In genomic region chr16:74991593-74992403, GRCh38 we compare ENCODE assay signal across 14 cellular contexts. TPM values are rescaled to one million over a fixed set of nuclear protein-coding genes. Genes with fewer than 3 reads are reported as not detected.
DNase-seq lines count a peak whose midpoint lies in the region; ATAC-seq, FAIRE-seq and TF ChIP-seq lines count a peak whose summit lies in the region.
"Had no signal": no experiment of that assay in that cellular context is flagged by ENCODE, and none has a peak within 500 bp of the region (broad histone marks: within the 10 kb centered on the region; RNA-seq: fewer than 3 reads in every experiment).

No MANE protein-coding gene starts in this region.

- H3K27ac ChIP-seq in GM23338 (ENCODE audit: low read depth) (no peak overlapping the region), K562 (ENCODE audit: extremely low read depth, low read depth, low read length) (peak overlapping the region; percentile 44)
- H3K27ac ChIP-seq in CD4-positive, alpha-beta T cell (ENCODE audit: low read depth, low read length) = no peak overlapping the region

- no peak for TF ChIP-seq CTCF in GM23338 (conservative IDR thresholded peaks at IDR 0.05; ENCODE audit: low read depth in 2 of 2)
- TF ChIP-seq CTCF in K562 (IDR thresholded peaks at IDR 0.05 in 2 of 3, conservative IDR thresholded peaks at IDR 0.05 in 1 of 3; ENCODE audit: insufficient read depth in 2 of 3, low read depth in 1 of 3, low read length in 3 of 3) = no peak
- TF ChIP-seq CTCF in CD4-positive, alpha-beta T cell (IDR thresholded peaks at IDR 0.05) = no peak

- H3K27me3 ChIP-seq in GM23338 (ENCODE audit: insufficient read depth) (no peaks in the 10 kb centered on the region), K562 (ENCODE audit: control insufficient read depth in 2 of 2, insufficient read depth in 2 of 2, low read length in 2 of 2) (no peaks in the 10 kb centered on the region)
- no peaks in the 10 kb centered on the region for H3K27me3 ChIP-seq in CD4-positive, alpha-beta T cell (ENCODE audit: control insufficient read depth, insufficient read depth, low read length)

- H3K4me3 ChIP-seq in GM23338 = no peak overlapping the region
- no peak overlapping the region for H3K4me3 ChIP-seq in K562

- no peaks in the 10 kb centered on the region for H3K36me3 Mint-ChIP-seq in GM23338 (ENCODE audit: low read depth)
- H3K36me3 Mint-ChIP-seq in CD4-positive, alpha-beta T cell (ENCODE audit: low read depth) = no peaks in the 10 kb centered on the region

- CTCF ChIA-PET in K562 (lab: Yijun Ruan, JAX; ENCODE audit: low intra/inter-chr PET ratio) = no interaction called here
- CTCF ChIA-PET in CD4-positive, alpha-beta T cell (lab: Charles Lee) = no interaction called here

- no peaks in the 10 kb centered on the region for H3K9me1 ChIP-seq in K562 (ENCODE audit: control insufficient read depth, insufficient read depth, low read length)

- peak overlapping the region; percentile 78 for H2AFZ ChIP-seq in GM23338
- H2AFZ ChIP-seq in K562 (ENCODE audit: low read depth, low read length) = peak overlapping the region; percentile 53

- H3K36me3 ChIP-seq in GM23338 (ENCODE audit: insufficient read depth) (no peaks in the 10 kb centered on the region), K562 (ENCODE audit: control insufficient read depth, insufficient read depth, low read length) (no peaks in the 10 kb centered on the region)

- H3K4me1 ChIP-seq in GM23338 (ENCODE audit: insufficient read depth) (peaks cover 8% of the 10 kb centered on the region), K562 (replicated peaks in 1 of 2; ENCODE audit: control insufficient read depth in 2 of 2, insufficient read depth in 2 of 2, low read length in 2 of 2) (peaks cover 33 to 35% of the 10 kb centered on the region in 2 experiments; a peak in 4 of 5 replicates)

- no peak for TF ChIP-seq RAD21 in K562 (CRISPR knock-in tag; conservative IDR thresholded peaks at IDR 0.05 in 1 of 2, IDR thresholded peaks at IDR 0.05 in 1 of 2)

- peaks cover 7% of the 10 kb centered on the region for H3K27me3 Mint-ChIP-seq in GM23338 (ENCODE audit: insufficient read depth, low read depth, poor library complexity)
- H3K27me3 Mint-ChIP-seq in CD4-positive, alpha-beta T cell = no peaks in the 10 kb centered on the region

- no peaks in the 10 kb centered on the region for H3K9me2 ChIP-seq in GM23338 (ENCODE audit: insufficient read depth)

- intact Hi-C loops in K562 (cut with micrococcal nuclease) = no loop called here
- intact Hi-C loops in CD4-positive, alpha-beta T cell (cut with DNase I, micrococcal nuclease) = loop anchor here in 1 of 2 experiments (10.0 kb wide), 1 partner anchor 697 kb away; the partner anchor contains the start of gene PSMD7

- TF ChIP-seq POLR2A in K562 (conservative IDR thresholded peaks at IDR 0.05) = no peak

- WGBS in K562 (ENCODE audit: insufficient coverage, low coverage, missing lambda C conversion rate) = 1% methylated on average over 8 of the region's 13 CpGs

- H3K79me2 ChIP-seq in GM23338 (replicated peaks; ENCODE audit: insufficient read depth) (no peaks in the 10 kb centered on the region), K562 (ENCODE audit: control insufficient read depth, insufficient read depth, low read length) (no peaks in the 10 kb centered on the region)

- no peaks in the 10 kb centered on the region for H3K9me3 Mint-ChIP-seq in GM23338
- H3K9me3 Mint-ChIP-seq in CD4-positive, alpha-beta T cell = no peaks in the 10 kb centered on the region
- H3K9me3 Mint-ChIP-seq: activated naive CD8-positive, alpha-beta T cell treated with anti-CD3 and anti-CD28 coated beads, Interleukin-2, amount 50 U/mL, for 24 hours; HFFc6; T-helper 1 cell treated with Interleukin-12 subunit alpha and Interleukin-12 subunit beta and Interleukin-4 antibody, amounts not matched to agents 30 μg/mL and 1 μg/mL, for 36 hours had no signal

- no peak for DNase-seq in GM23338 (ENCODE audit: low spot score)
- DNase-seq in K562 (ENCODE audit: extremely low read depth in 1 of 4, low spot score in 3 of 4) = peak; percentile 67 to 75 (median 68)
- peak; percentile 22 for DNase-seq in kidney tubule cell (ENCODE audit: low spot score)
- peak; percentile 62 for DNase-seq in renal cortical epithelial cell (ENCODE audit: low read depth)
- no peak for DNase-seq in NCI-H524 (lab: John Stamatoyannopoulos, UW)
- DNase-seq in DMS153 (lab: John Stamatoyannopoulos, UW) = no peak
- DNase-seq in CD4-positive, alpha-beta T cell = no peak
- DNase-seq: activated naive CD8-positive, alpha-beta T cell treated with anti-CD3 and anti-CD28 coated beads, Interleukin-2, amount 50 U/mL, for 24 hours; effector memory CD4-positive, alpha-beta T cell; HFFc6; Karpas-422; NCI-H2081 treated with DMSO at 0.1 percent for 48 hours had no signal

- H4K20me1 ChIP-seq in GM23338 (replicated peaks; ENCODE audit: insufficient read depth) = no peaks in the 10 kb centered on the region
- no peaks in the 10 kb centered on the region for H4K20me1 ChIP-seq in K562 (replicated peaks; ENCODE audit: control insufficient read depth, insufficient read depth, low read length)

- in situ Hi-C loops in K562 (cut with MboI) = loop anchor here (5.0 kb wide), 1 partner anchor 116 kb away; no protein-coding TSS in a partner anchor

- H3K4me3 Mint-ChIP-seq in GM23338 = no peak overlapping the region
- no peak overlapping the region for H3K4me3 Mint-ChIP-seq in CD4-positive, alpha-beta T cell
- H3K4me3 Mint-ChIP-seq: activated naive CD8-positive, alpha-beta T cell treated with anti-CD3 and anti-CD28 coated beads, Interleukin-2, amount 50 U/mL, for 24 hours; HFFc6; T-helper 1 cell treated with Interleukin-12 subunit alpha and Interleukin-12 subunit beta and Interleukin-4 antibody, amounts not matched to agents 30 μg/mL and 1 μg/mL, for 36 hours had no signal

- H3K4me1 Mint-ChIP-seq in GM23338 = peaks cover 17% of the 10 kb centered on the region
- H3K4me1 Mint-ChIP-seq in CD4-positive, alpha-beta T cell (ENCODE audit: low read depth) = no peaks in the 10 kb centered on the region
- H3K4me1 Mint-ChIP-seq: activated naive CD8-positive, alpha-beta T cell treated with anti-CD3 and anti-CD28 coated beads, Interleukin-2, amount 50 U/mL, for 24 hours had no signal

- no peaks in the 10 kb centered on the region for H3K9me3 ChIP-seq in K562 (replicated peaks; ENCODE audit: control insufficient read depth, insufficient read depth, low read depth, low read length)
- no peaks in the 10 kb centered on the region for H3K9me3 ChIP-seq in CD4-positive, alpha-beta T cell (ENCODE audit: control insufficient read depth, low read length)

- POLR2A ChIA-PET in K562 (lab: Yijun Ruan, JAX) = interaction anchor here (0.6 to 1.6 kb wide), 3 partner anchors 13 to 120 kb away, joined by 4 to 7 read pairs (median 4); no protein-coding TSS in a partner anchor
- POLR2A ChIA-PET in CD4-positive, alpha-beta T cell (lab: Charles Lee) = no interaction called here

- peak; percentile 61 for ATAC-seq in GM23338
- ATAC-seq in K562 = peak; percentile 66
- no peak for ATAC-seq in CD4-positive, alpha-beta T cell (ENCODE audit: poor library complexity)
- ATAC-seq in HG02970 (IDR thresholded peaks at IDR 0.05; ENCODE audit: low FRiP score, unreplicated experiment) = no peak
- ATAC-seq: activated naive CD8-positive, alpha-beta T cell treated with anti-CD3 and anti-CD28 coated beads, Interleukin-2, amount 50 U/mL, for 24 hours had no signal

- peak overlapping the region; percentile 42 to 77 for H3K9ac ChIP-seq in K562 (ENCODE audit: insufficient read depth in 1 of 2, low read depth in 2 of 2, low read length in 2 of 2)

- no TSS peak for BruUV-seq in K562 (replicated peaks; lab: Mats Ljungman, UMichigan)

- 0 out of 2 replicates have a peak overlapping the region, but pooled peaks have one; percentile 45 for H3K27ac Mint-ChIP-seq in GM23338
- no peak overlapping the region for H3K27ac Mint-ChIP-seq in CD4-positive, alpha-beta T cell
- H3K27ac Mint-ChIP-seq: activated naive CD8-positive, alpha-beta T cell treated with anti-CD3 and anti-CD28 coated beads, Interleukin-2, amount 50 U/mL, for 24 hours; HFFc6; T-helper 1 cell treated with Interleukin-12 subunit alpha and Interleukin-12 subunit beta and Interleukin-4 antibody, amounts not matched to agents 30 μg/mL and 1 μg/mL, for 36 hours had no signal

- peak; percentile 68 for TF ChIP-seq EP300 in K562 (IDR thresholded peaks at IDR 0.05; ENCODE audit: low read length)

- H3K4me2 ChIP-seq in GM23338 (peak overlapping the region; percentile 29; the same call in 1 of the 2 replicates), K562 (ENCODE audit: insufficient read depth, low read length) (peak overlapping the region; percentile 55)

- peak; percentile 84 for FAIRE-seq in K562 (lab: Jason Lieb, UNC)

- no peaks in the 10 kb centered on the region for H3F3A ChIP-seq in GM23338 (replicated peaks; ENCODE audit: low read depth)

RNA-seq across cellular contexts. Expression of gene WDR59, which starts 6.9 kb away (rescaled TPM):
- total RNA-seq in GM23338 (2014; rRNA removed; shearing (Covaris generic)) = 46.9 and 54.5 TPM in 2 replicates
- polyA plus RNA-seq in GM23338 (2016; fragmentation: Nextera tagmentation; extraction: Ambion mirVana) (38.7 and 44.5 TPM in 2 replicates), K562 (2011; rRNA removed) (119 and 126 TPM in 2 replicates), K562 (2014; fragmentation: Illumina TruSeq; extraction: Trizol) (47.6 and 59.0 TPM in 2 replicates), K562 (2014; fragmentation: Nextera tagmentation; extraction: Ambion mirVana) (10 to 100 TPM; 12.7 to 16.2 TPM), K562 (2014; rRNA removed) (52.2 and 57.4 TPM in 2 replicates)
- 271 and 313 TPM in 2 replicates for total RNA-seq in K562 (2011; cell fraction: chromatin; rRNA removed; ENCODE audit: low replicate concordance)
- 146 and 158 TPM in 2 replicates for total RNA-seq in K562 (2011; cell fraction: nucleolus; rRNA removed)
- 157 and 158 TPM in 2 replicates for total RNA-seq in K562 (2011; cell fraction: nucleoplasm; rRNA removed)
- total RNA-seq in K562 (2014; rRNA removed) (19.6 and 35.1 TPM in 2 replicates), K562 (2014; rRNA removed; fragmentation: Illumina TruSeq; extraction: Trizol) (32.2 and 34.7 TPM in 2 replicates), K562 (2015; rRNA removed; fragmentation: Illumina TruSeq; extraction: Trizol) (20.0 and 28.0 TPM in 2 replicates), K562 (2021) (81.3 and 94.3 TPM in 2 replicates), renal cortical epithelial cell (7.5 and 19.8 TPM in 2 replicates)
- polyA plus RNA-seq in K562 (2011; cell fraction: cytosol; rRNA removed) = 89.5 and 105 TPM in 2 replicates
- 307 and 327 TPM in 2 replicates for polyA plus RNA-seq in K562 (2011; cell fraction: nucleus; rRNA removed)
- 42.5 and 56.4 TPM in 2 replicates for polyA plus RNA-seq in K562 (2012)
- 114 and 147 TPM in 2 replicates for polyA minus RNA-seq in K562 (2011; rRNA and poly(A)+ RNA removed)
- polyA minus RNA-seq in K562 (2011; cell fraction: cytosol; rRNA and poly(A)+ RNA removed) = 38.2 and 42.9 TPM in 2 replicates
- 63.0 and 94.5 TPM in 2 replicates for polyA minus RNA-seq in K562 (2011; cell fraction: nucleus; rRNA and poly(A)+ RNA removed)
- 10 to 100 TPM; 60.2 to 67.2 TPM for total RNA-seq in CD4-positive, alpha-beta T cell

RNA-seq across cellular contexts. Expression of gene ZNRF1, which starts 7.0 kb away (rescaled TPM):
- total RNA-seq in GM23338 (2014; rRNA removed; shearing (Covaris generic)) = 42.1 and 52.9 TPM in 2 replicates
- polyA plus RNA-seq in GM23338 (2016; fragmentation: Nextera tagmentation; extraction: Ambion mirVana) = 22.4 and 31.9 TPM in 2 replicates
- 26.9 and 43.7 TPM in 2 replicates for total RNA-seq in K562 (2011; cell fraction: chromatin; rRNA removed; ENCODE audit: low replicate concordance)
- total RNA-seq in K562 (2011; cell fraction: nucleolus; rRNA removed) = 26.5 and 31.6 TPM in 2 replicates
- 33.2 and 34.4 TPM in 2 replicates for total RNA-seq in K562 (2011; cell fraction: nucleoplasm; rRNA removed)
- 30.4 and 32.4 TPM in 2 replicates for total RNA-seq in K562 (2014; rRNA removed)
- 10.6 and 15.5 TPM in 2 replicates for total RNA-seq in K562 (2014; rRNA removed; fragmentation: Illumina TruSeq; extraction: Trizol)
- 17.2 and 18.8 TPM in 2 replicates for total RNA-seq in K562 (2015; rRNA removed; fragmentation: Illumina TruSeq; extraction: Trizol)
- total RNA-seq in K562 (2021) = 35.3 and 37.7 TPM in 2 replicates
- 19.1 and 25.1 TPM in 2 replicates for polyA plus RNA-seq in K562 (2011; rRNA removed)
- 16.8 and 30.1 TPM in 2 replicates for polyA plus RNA-seq in K562 (2011; cell fraction: cytosol; rRNA removed)
- polyA plus RNA-seq in K562 (2011; cell fraction: nucleus; rRNA removed) = 43.0 and 43.6 TPM in 2 replicates
- polyA plus RNA-seq in K562 (2012) = 24.0 and 31.0 TPM in 2 replicates
- 20.1 and 21.0 TPM in 2 replicates for polyA plus RNA-seq in K562 (2014; fragmentation: Illumina TruSeq; extraction: Trizol)
- polyA plus RNA-seq in K562 (2014; fragmentation: Nextera tagmentation; extraction: Ambion mirVana) = 10 to 100 TPM in 1 of 2 experiments, 1 to 10 TPM in 1; 9.5 to 20.0 TPM
- polyA plus RNA-seq in K562 (2014; rRNA removed) = 21.8 and 23.9 TPM in 2 replicates
- 17.3 and 24.2 TPM in 2 replicates for polyA minus RNA-seq in K562 (2011; rRNA and poly(A)+ RNA removed)
- 20.2 and 22.4 TPM in 2 replicates for polyA minus RNA-seq in K562 (2011; cell fraction: cytosol; rRNA and poly(A)+ RNA removed)
- 21.8 and 24.4 TPM in 2 replicates for polyA minus RNA-seq in K562 (2011; cell fraction: nucleus; rRNA and poly(A)+ RNA removed)
- total RNA-seq in renal cortical epithelial cell = 6.1 and 12.9 TPM in 2 replicates
- 1 to 10 TPM; 2.8 to 4.0 TPM for total RNA-seq in CD4-positive, alpha-beta T cell

Comparison
In these comparisons a context has a peak if more than half of its experiments do, and no peak if none do; other contexts are left out.
1. ATAC-seq: peak in GM23338 (single experiment) and K562 (single experiment); none in CD4-positive, alpha-beta T cell (single experiment) and HG02970 (single experiment).
2. DNase-seq: peak in K562 (4 of 4), kidney tubule cell (single experiment) and renal cortical epithelial cell (single experiment); none in GM23338 (single experiment), NCI-H524 (0 of 2), DMS153 (single experiment) and CD4-positive, alpha-beta T cell (0 of 10).